ENCODE assay signal across 8 cellular contexts in genomic region chr5:472076-472655, GRCh38. TPM values are rescaled to one million over a fixed set of nuclear protein-coding genes. Genes with fewer than 3 reads are reported as not detected.
A peak's percentile ranks its signal among the peaks of the same experiment; 100 is the strongest.
DNase-seq lines count a peak whose midpoint lies in the region; ATAC-seq, FAIRE-seq and TF ChIP-seq lines count a peak whose summit lies in the region.

No MANE protein-coding gene starts in this region.

- TF ChIP-seq CTCF in GM12865 (IDR thresholded peaks at IDR 0.05; ENCODE audit: insufficient read depth, low read depth, low read length, missing control alignments), result no peak
- TF ChIP-seq CTCF in MCF 10A (IDR thresholded peaks at IDR 0.05; ENCODE audit: unreplicated experiment), result no peak
- TF ChIP-seq CTCF in left lung (IDR thresholded peaks at IDR 0.05), result no peak
- no peak for TF ChIP-seq CTCF in stomach (IDR thresholded peaks at IDR 0.05)
- no peak for TF ChIP-seq CTCF in GM13976 (IDR thresholded peaks at IDR 0.05; ENCODE audit: borderline replicate concordance, control extremely low read depth, extremely low read depth, insufficient read depth, missing control alignments)

- BruUV-seq in MCF 10A (replicated peaks; lab: Mats Ljungman, UMichigan), result TSS peak; percentile 41

- in situ Hi-C loops in GM13976 (cut with MboI; ENCODE audit: low sequenced_read_pairs, unreplicated experiment), result no loop called here

- H3K4me3 Mint-ChIP-seq in MCF 10A (ENCODE audit: unreplicated experiment), result peak overlapping the region; percentile 79

- peaks cover 21% of the 10 kb centered on the region for H3K36me3 Mint-ChIP-seq in MCF 10A (ENCODE audit: insufficient read depth, unreplicated experiment)

- no peak for FAIRE-seq in H54 (lab: Jason Lieb, UNC)

- ATAC-seq in GM21825 (IDR thresholded peaks at IDR 0.05; ENCODE audit: unreplicated experiment), result peak; percentile 14
- ATAC-seq in left lung, result peak; percentile 41

- no peaks in the 10 kb centered on the region for H3K27me3 ChIP-seq in MG63
- peaks cover 24 to 34% of the 10 kb centered on the region in 2 donors for H3K27me3 ChIP-seq in left lung
- H3K27me3 ChIP-seq in stomach, result peaks cover 16 to 35% (median 17%) of the 10 kb centered on the region in 3 donors

- no peaks in the 10 kb centered on the region for H3K9me3 ChIP-seq in MG63
- H3K9me3 ChIP-seq in left lung, result no peaks in the 10 kb centered on the region
- no peaks in the 10 kb centered on the region for H3K9me3 ChIP-seq in stomach

- no peak for TF ChIP-seq POLR2A in stomach (IDR thresholded peaks at IDR 0.05)
- no peak for TF ChIP-seq POLR2A in H54 (IDR thresholded peaks at IDR 0.05; ENCODE audit: low read depth, low read length)

- DNase-seq in GM12865 (ENCODE audit: low read depth), result peak; percentile 26
- peak; percentile 40 for DNase-seq in MG63
- peak; percentile 34 for DNase-seq in MCF 10A (ENCODE audit: unreplicated experiment)
- peak; percentile 40 to 89 for DNase-seq in left lung
- peak; percentile 45 for DNase-seq in stomach
- DNase-seq in H54 (ENCODE audit: insufficient read length, low spot score), result no peak
- no peak for DNase-seq in GM13976 (ENCODE audit: low spot score)

- CTCF ChIA-PET in MCF 10A (lab: Yijun Ruan, JAX), result no interaction called here

- H3K27ac Mint-ChIP-seq in MCF 10A (ENCODE audit: low read depth, unreplicated experiment), result peak overlapping the region; percentile 35

- H3K27ac ChIP-seq in left lung (peak overlapping the region; percentile 67 to 81), stomach (peak overlapping the region; percentile 65 to 86 (median 84))

- H3K9me3 Mint-ChIP-seq in MCF 10A (ENCODE audit: unreplicated experiment), result no peaks in the 10 kb centered on the region

- peaks cover 12% of the 10 kb centered on the region for H3K4me1 Mint-ChIP-seq in MCF 10A (ENCODE audit: insufficient read depth, unreplicated experiment)

- TF ChIP-seq EP300 in stomach (IDR thresholded peaks at IDR 0.05), result no peak

- peaks cover 5% of the 10 kb centered on the region for H3K27me3 Mint-ChIP-seq in MCF 10A (ENCODE audit: insufficient read depth, unreplicated experiment)

- peaks cover 6% of the 10 kb centered on the region for H3K36me3 ChIP-seq in MG63
- H3K36me3 ChIP-seq in left lung, result peaks cover 0 to 20% of the 10 kb centered on the region in 2 donors
- H3K36me3 ChIP-seq in stomach, result peaks cover 0 to 29% (median 15%) of the 10 kb centered on the region in 4 donors

- POLR2A ChIA-PET in MCF 10A (lab: Yijun Ruan, JAX), result interaction anchor here (0.6 to 3.1 kb wide), 18 partner anchors 8 to 431 kb away, joined by 3 to 16 read pairs (median 4); partner anchors contain the start of genes CEP72, EXOC3 and PDCD6

- intact Hi-C loops in MCF 10A (cut with micrococcal nuclease) (loop anchor here (2.0 to 10.0 kb wide), 3 partner anchors 143 to 443 kb away; no protein-coding TSS in a partner anchor), left lung (cut with DNase I) (no loop called here), stomach (cut with DNase I; ENCODE audit: low total_unique reads) (no loop called here)

- WGBS in stomach, 5 donors, result 8 to 34% (median 15%) methylated on average over 4 to 30 of the region's 30 CpGs

- peaks cover 7 to 34% of the 10 kb centered on the region in 2 donors for H3K4me1 ChIP-seq in left lung
- peaks cover 21 to 46% (median 44%) of the 10 kb centered on the region in 4 donors for H3K4me1 ChIP-seq in stomach

- H3K4me3 ChIP-seq in GM12865 (ENCODE audit: low read depth, low read length) (peak overlapping the region; percentile 95), MG63 (peak overlapping the region; percentile 95), left lung (peak overlapping the region; percentile 72 to 89), stomach (peak overlapping the region; percentile 90 to 99 (median 94))

RNA-seq across cellular contexts. Expression of gene EXOC3, which starts 29.2 kb away (rescaled TPM):
- total RNA-seq in MG63 (2014; rRNA removed; shearing (Covaris generic); ENCODE audit: low replicate concordance), result 11.3 and 19.4 TPM in 2 replicates
- total RNA-seq in MCF 10A (2022) (44.1 and 49.6 TPM in 2 replicates), left lung (10 to 100 TPM; 43.8 to 58.7 TPM), stomach (100 to 1,000 TPM in 1 of 5 donors, 10 to 100 TPM in 4; 52.7 to 133 (median 77.7) TPM)
- polyA plus RNA-seq in stomach, result 10 to 100 TPM; 29.9 to 38.8 (median 33.6) TPM

RNA-seq across cellular contexts. Expression of gene SLC9A3, which starts 52.1 kb away (rescaled TPM):
- total RNA-seq in MG63 (2014; rRNA removed; shearing (Covaris generic); ENCODE audit: low replicate concordance), result 2.9 and 3.6 TPM in 2 replicates
- total RNA-seq in MCF 10A (2022) (0.93 and 1.0 TPM in 2 replicates), left lung (1 to 10 TPM in 1 of 2 donors, under 1 TPM in 1; 0.99 to 1.0 TPM), stomach (100 to 1,000 TPM in 2 of 5 donors, 10 to 100 TPM in 2, 1 to 10 TPM in 1; 7.8 to 142 (median 68.0) TPM)
- 10 to 100 TPM in 1 of 3 donors, 1 to 10 TPM in 2; 2.7 to 15.7 (median 5.9) TPM for polyA plus RNA-seq in stomach

Comparison
In these comparisons a context has a peak if more than half of its experiments do, and no peak if none do; other contexts are left out.
1. DNase-seq: peak in GM12865 (single experiment), MG63 (single experiment), MCF 10A (single experiment), left lung (2 of 2) and stomach (single experiment); none in H54 (single experiment) and GM13976 (single experiment).
2. Peak in every context shown above with its lines, with median percentiles within 50 percentile points of each other: H3K4me3 ChIP-seq.